ENCODE assay signal across 4 cellular contexts in genomic region chr22:28663569-28663942, GRCh38. TPM values are rescaled to one million over a fixed set of nuclear protein-coding genes. Genes with fewer than 3 reads are reported as not detected.
DNase-seq lines count a peak whose midpoint lies in the region; TF ChIP-seq lines count a peak whose summit lies in the region.
"Not testable (repeated sequence)": the region's sequence is repeated elsewhere in the genome, so short reads cannot be mapped to it uniquely, and the experiment has no call there.

No MANE protein-coding gene starts in this region.

- in situ Hi-C loops in HAP-1 (cut with MboI; ENCODE audit: low sequenced_read_pairs), result not testable (repeated sequence)

- H3K9me3 ChIP-seq in HAP-1; SJCRH30 (replicated peaks): not testable (repeated sequence)

- TF ChIP-seq CTCF in RWPE1 (conservative IDR thresholded peaks at IDR 0.05; ENCODE audit: low read depth), result not testable (repeated sequence)

- DNase-seq in HAP-1 (ENCODE audit: low spot score in 2 of 2); RWPE1 (ENCODE audit: low spot score); SJCRH30; epithelial cell of prostate (ENCODE audit: low read depth, low spot score): not testable (repeated sequence)

- POLR2A ChIA-PET in RWPE1 (lab: Yijun Ruan, JAX; ENCODE audit: low non-redundant PET), result not testable (repeated sequence)

- peak overlapping the region; percentile 94 for H3K27ac ChIP-seq in RWPE1
- H3K27ac ChIP-seq in SJCRH30, result not testable (repeated sequence)
- H3K27ac ChIP-seq in epithelial cell of prostate, result peak overlapping the region; percentile 74

- peak overlapping the region; percentile 16; the same call in 1 of the 2 replicates for H3K4me3 ChIP-seq in HAP-1
- peak overlapping the region; percentile 51 for H3K4me3 ChIP-seq in SJCRH30

- not testable (repeated sequence) for H3K4me1 ChIP-seq in HAP-1, SJCRH30

- H3K36me3 ChIP-seq in HAP-1 (replicated peaks); SJCRH30: not testable (repeated sequence)

- not testable (repeated sequence) for H3K27me3 ChIP-seq in HAP-1 (ENCODE audit: low read depth); SJCRH30

- CTCF ChIA-PET in RWPE1 (lab: Yijun Ruan, JAX), result not testable (repeated sequence)

RNA-seq across cellular contexts. Expression of gene TTC28, which starts 16.1 kb away (rescaled TPM):
- total RNA-seq in SJCRH30 (2014; rRNA removed; shearing (Covaris generic)), result 12.8 and 13.2 TPM in 2 replicates
